ENCODE assay signal across 9 cellular contexts in genomic region chr19:5826531-5827341, GRCh38. TPM values are rescaled to one million over a fixed set of nuclear protein-coding genes. Genes with fewer than 3 reads are reported as not detected.
DNase-seq lines count a peak whose midpoint lies in the region; ATAC-seq and TF ChIP-seq lines count a peak whose summit lies in the region.
"Had no signal": no experiment of that assay in that cellular context is flagged by ENCODE, and none has a peak within 500 bp of the region (broad histone marks: within the 10 kb centered on the region; RNA-seq: fewer than 3 reads in every experiment).

No MANE protein-coding gene starts in this region.

- TF ChIP-seq CTCF in stomach (IDR thresholded peaks at IDR 0.05), result peak in 1 of 7 experiments; percentile 15

- H3K27ac Mint-ChIP-seq in activated naive CD4-positive, alpha-beta T cell treated with anti-CD3 and anti-CD28 coated beads, Interleukin-2, amount 50 U/mL, for 24 hours, result peak overlapping the region; percentile 87

- H3K4me1 ChIP-seq in HAP-1 (peaks cover 5% of the 10 kb centered on the region), stomach (peaks cover 33 to 53% (median 40%) of the 10 kb centered on the region in 4 donors)

- intact Hi-C loops in stomach (cut with DNase I; ENCODE audit: low total_unique reads), result no loop called here

- H3K9me3 Mint-ChIP-seq in activated naive CD4-positive, alpha-beta T cell treated with anti-CD3 and anti-CD28 coated beads, Interleukin-2, amount 50 U/mL, for 24 hours, result no peaks in the 10 kb centered on the region

- H3K36me3 Mint-ChIP-seq in activated naive CD4-positive, alpha-beta T cell treated with anti-CD3 and anti-CD28 coated beads, Interleukin-2, amount 50 U/mL, for 24 hours, result no peaks in the 10 kb centered on the region

- TF ChIP-seq POLR2A in stomach (IDR thresholded peaks at IDR 0.05), result no peak

- ATAC-seq in HG03571 (IDR thresholded peaks at IDR 0.05; ENCODE audit: unreplicated experiment), result no peak

- no peaks in the 10 kb centered on the region for H3K9me3 ChIP-seq in HAP-1
- no peaks in the 10 kb centered on the region for H3K9me3 ChIP-seq in stomach

- peaks cover 8% of the 10 kb centered on the region for H3K4me1 Mint-ChIP-seq in activated naive CD4-positive, alpha-beta T cell treated with anti-CD3 and anti-CD28 coated beads, Interleukin-2, amount 50 U/mL, for 24 hours

- DNase-seq in AG20443 (ENCODE audit: low spot score) (peak; percentile 45), HAP-1 (ENCODE audit: low spot score in 2 of 2) (peak; percentile 39 to 90), NCI-H526 (lab: John Stamatoyannopoulos, UW) (peak; percentile 66 to 91), stomach (peak; percentile 78), KG1 (lab: John Stamatoyannopoulos, UW) (no peak)

- H3K36me3 ChIP-seq in HAP-1 (replicated peaks) (no peaks in the 10 kb centered on the region), stomach (no peaks in the 10 kb centered on the region)

- peak overlapping the region; percentile 54 to 90 (median 85) for H3K27ac ChIP-seq in stomach

- H3K4me3 ChIP-seq in HAP-1, result no peak overlapping the region
- H3K4me3 ChIP-seq in iPS-11a (ENCODE audit: low read depth, low read length), result peak overlapping the region; percentile 64
- peak overlapping the region in 3 of 4 donors; percentile 45 to 56 (median 46) for H3K4me3 ChIP-seq in stomach

- peak overlapping the region; percentile 80 for H3K4me3 Mint-ChIP-seq in activated naive CD4-positive, alpha-beta T cell treated with anti-CD3 and anti-CD28 coated beads, Interleukin-2, amount 50 U/mL, for 24 hours

- no peak for TF ChIP-seq EP300 in stomach (IDR thresholded peaks at IDR 0.05)

- in situ Hi-C loops in HAP-1 (cut with MboI; ENCODE audit: low sequenced_read_pairs), result no loop called here

- WGBS in stomach, 5 donors, result 17 to 20% (median 18%) methylated on average over 20 to 24 of the region's 24 CpGs

- H3K27me3 Mint-ChIP-seq in activated naive CD4-positive, alpha-beta T cell treated with anti-CD3 and anti-CD28 coated beads, Interleukin-2, amount 50 U/mL, for 24 hours, result no peaks in the 10 kb centered on the region

- H3K27me3 ChIP-seq in HAP-1 (ENCODE audit: low read depth) (no peaks in the 10 kb centered on the region), stomach (peaks cover 0 to 18% (median 0%) of the 10 kb centered on the region in 3 donors)

RNA-seq across cellular contexts. Expression of gene FUT6, which starts 12.8 kb away (rescaled TPM):
- total RNA-seq in stomach, result 100 to 1,000 TPM in 1 of 5 donors, under 1 TPM in 1, not detected in 3; 0.18 to 105 TPM
- polyA plus RNA-seq in stomach, result 10 to 100 TPM in 1 of 3 donors, not detected in 2; 15.3 TPM
- total RNA-seq: glomerular endothelial cell had no signal

RNA-seq across cellular contexts. Expression of gene NRTN, which starts 21.9 kb away (rescaled TPM):
- total RNA-seq in stomach, result 1 to 10 TPM in 2 of 5 donors, under 1 TPM in 1, not detected in 2; 0.92 to 7.1 (median 1.8) TPM
- polyA plus RNA-seq in stomach, result 1 to 10 TPM; 3.5 to 6.1 (median 4.0) TPM
- total RNA-seq: glomerular endothelial cell had no signal

RNA-seq across cellular contexts. Expression of gene FUT3, which starts 24.5 kb away (rescaled TPM):
- 100 to 1,000 TPM in 1 of 5 donors, 1 to 10 TPM in 4; 1.1 to 119 (median 8.5) TPM for total RNA-seq in stomach
- 10 to 100 TPM in 1 of 3 donors, 1 to 10 TPM in 2; 2.0 to 36.5 (median 5.0) TPM for polyA plus RNA-seq in stomach
- total RNA-seq: glomerular endothelial cell had no signal

RNA-seq across cellular contexts. Expression of gene DUS3L, which starts 35.8 kb away (rescaled TPM):
- total RNA-seq in stomach, result 10 to 100 TPM; 25.2 to 67.5 (median 54.0) TPM
- 10 to 100 TPM; 28.9 to 42.6 (median 37.2) TPM for polyA plus RNA-seq in stomach

RNA-seq across cellular contexts. Expression of gene PRR22, which starts 42.2 kb away (rescaled TPM):
- total RNA-seq in stomach, result 10 to 100 TPM in 1 of 5 donors, 1 to 10 TPM in 2, under 1 TPM in 1, not detected in 1; 0.73 to 12.1 (median 5.4) TPM
- polyA plus RNA-seq in stomach, result 1 to 10 TPM; 4.7 to 7.8 (median 6.4) TPM
